Comparison of ENCODE assay signal across 16 cellular contexts in the genomic region with DNA sequence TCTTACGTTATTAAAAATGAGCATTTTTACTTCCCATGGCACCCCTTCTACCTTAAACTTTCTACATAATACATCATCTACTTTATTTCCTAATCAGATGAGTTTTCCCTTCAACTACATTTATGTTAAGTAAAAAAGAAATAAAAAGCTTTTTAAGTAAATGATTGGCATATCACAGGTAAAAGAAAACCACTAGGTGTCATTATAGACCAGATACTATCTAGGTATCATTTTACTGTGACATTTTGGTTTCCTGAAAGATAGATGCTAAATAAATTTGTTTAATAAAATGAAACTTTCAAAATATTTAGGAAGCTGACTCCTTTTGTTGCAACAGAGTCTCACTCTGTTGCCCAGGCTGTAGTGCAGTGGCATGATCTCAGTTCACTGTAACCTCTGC. TPM values are rescaled to one million over a fixed set of nuclear protein-coding genes. Genes with fewer than 3 reads are reported as not detected.
DNase-seq lines count a peak whose midpoint lies in the region; ATAC-seq, FAIRE-seq and TF ChIP-seq lines count a peak whose summit lies in the region.
"Had no signal": no experiment of that assay in that cellular context is flagged by ENCODE, and none has a peak within 500 bp of the region (broad histone marks: within the 10 kb centered on the region; RNA-seq: fewer than 3 reads in every experiment).

No MANE protein-coding gene starts in this region.

- no peak overlapping the region for H2AFZ ChIP-seq in MM.1S (ENCODE audit: low read length)

- H4K20me1 ChIP-seq in MM.1S (ENCODE audit: insufficient read depth, low read length) = peaks cover 8% of the 10 kb centered on the region; the same call in 1 of the 2 replicates

- intact Hi-C loops in psoas muscle (cut with DNase I) = no loop called here

- H3K9ac ChIP-seq in MM.1S (ENCODE audit: low read length) = no peak overlapping the region

- no peaks in the 10 kb centered on the region for H3K27me3 Mint-ChIP-seq in CD4-positive, CD25-positive, alpha-beta regulatory T cell

- no peak for DNase-seq in A549 (ENCODE audit: low read depth in 1 of 2, low spot score in 1 of 2)
- DNase-seq in CD4-positive, CD25-positive, alpha-beta regulatory T cell = peak in 2 of 3 donors; percentile 52 to 54
- DNase-seq in MM.1S = no peak
- peak; percentile 23 for DNase-seq in central memory CD4-positive, alpha-beta T cell
- DNase-seq in kidney tubule cell (ENCODE audit: low spot score) = no peak
- no peak for DNase-seq in psoas muscle
- DNase-seq in D721Med (ENCODE audit: insufficient read length, low spot score) = no peak
- DNase-seq: GF-D8, NCI-H2029 treated with DMSO at 0.1 percent for 48 hours, NCI-H774, SIG-M5, stomach had no signal

- H3K4me1 ChIP-seq in A549 (no peaks in the 10 kb centered on the region), MM.1S (ENCODE audit: low read length) (peaks cover 4% of the 10 kb centered on the region; the same call in 1 of the 2 replicates), psoas muscle (no peaks in the 10 kb centered on the region)
- H3K4me1 ChIP-seq in CD4-positive, CD25-positive, alpha-beta regulatory T cell (ENCODE audit: control insufficient read depth, insufficient read depth, low read length, poor library complexity, severe bottlenecking) = peaks cover 53% of the 10 kb centered on the region

- H3K9me3 ChIP-seq in A549 (no peaks in the 10 kb centered on the region), MM.1S (replicated peaks; ENCODE audit: insufficient read depth, low read length) (no peaks in the 10 kb centered on the region), psoas muscle (no peaks in the 10 kb centered on the region)
- H3K9me3 ChIP-seq in CD4-positive, CD25-positive, alpha-beta regulatory T cell (ENCODE audit: control insufficient read depth in 2 of 2, low read length in 2 of 2) = no peaks in the 10 kb centered on the region
- H3K9me3 ChIP-seq: stomach had no signal

- H3K79me2 ChIP-seq in MM.1S (ENCODE audit: low read length) = peaks cover 87% of the 10 kb centered on the region

- peak overlapping the region in 3 of 4 donors; percentile 3 to 82 (median 40) for H3K4me3 Mint-ChIP-seq in CD4-positive, CD25-positive, alpha-beta regulatory T cell

- POLR2A ChIA-PET in A549 (lab: Yijun Ruan, JAX) = interaction anchor here (0.7 to 1.8 kb wide), 3 partner anchors 10 to 125 kb away, joined by 5 to 8 read pairs (median 6); a partner anchor contains a TSS

- peak; percentile 34 to 38; a peak in 3 of 5 replicates for TF ChIP-seq RAD21 in A549 (conservative IDR thresholded peaks at IDR 0.05 in 1 of 2, IDR thresholded peaks at IDR 0.05 in 1 of 2)

- H3K4me3 ChIP-seq in A549 = no peak overlapping the region
- peak overlapping the region; percentile 4 for H3K4me3 ChIP-seq in CD4-positive, CD25-positive, alpha-beta regulatory T cell (ENCODE audit: low read depth, low read length)
- no peak overlapping the region for H3K4me3 ChIP-seq in MM.1S (ENCODE audit: low read length)
- no peak overlapping the region for H3K4me3 ChIP-seq in psoas muscle
- H3K4me3 ChIP-seq: stomach had no signal

- no peak for TF ChIP-seq EP300 in A549 (IDR thresholded peaks at IDR 0.05)

- no peak for FAIRE-seq in A549 (lab: Jason Lieb, UNC)
- FAIRE-seq in D721Med (lab: Jason Lieb, UNC) = no peak
- FAIRE-seq: GM19239 had no signal

- H3K9me3 Mint-ChIP-seq in CD4-positive, CD25-positive, alpha-beta regulatory T cell = peaks cover 0 to 1% (median 0%) of the 10 kb centered on the region in 7 donors

- TF ChIP-seq CTCF in A549 (IDR thresholded peaks at IDR 0.05) (peak; percentile 33; the same call in 2 of the 3 replicates), MM.1S (IDR thresholded peaks at IDR 0.05; ENCODE audit: low read length) (peak; percentile 20; the same call in 1 of the 2 replicates), psoas muscle (IDR thresholded peaks at IDR 0.05) (no peak), D721Med (IDR thresholded peaks at IDR 0.05; ENCODE audit: insufficient read depth, missing control alignments) (no peak)

- H3K27ac ChIP-seq in A549 = no peak overlapping the region
- peak overlapping the region; percentile 63 for H3K27ac ChIP-seq in CD4-positive, CD25-positive, alpha-beta regulatory T cell (ENCODE audit: insufficient read depth, low read length, poor library complexity, severe bottlenecking)
- H3K27ac ChIP-seq in MM.1S (ENCODE audit: low read length) = no peak overlapping the region
- no peak overlapping the region for H3K27ac ChIP-seq in psoas muscle

- H3K36me3 Mint-ChIP-seq in CD4-positive, CD25-positive, alpha-beta regulatory T cell = peaks cover 44% of the 10 kb centered on the region

- no peak for TF ChIP-seq POLR2A in A549 (IDR thresholded peaks at IDR 0.05; ENCODE audit: low read length)

- no peaks in the 10 kb centered on the region for H3K27me3 ChIP-seq in CD4-positive, CD25-positive, alpha-beta regulatory T cell (ENCODE audit: control insufficient read depth, insufficient read depth, low read length)
- H3K27me3 ChIP-seq in MM.1S (replicated peaks; ENCODE audit: insufficient read depth, low read length) (no peaks in the 10 kb centered on the region), psoas muscle (ENCODE audit: insufficient read depth in 3 of 3, low read length in 2 of 3) (no peaks in the 10 kb centered on the region)
- H3K27me3 ChIP-seq: stomach had no signal

- H3K4me1 Mint-ChIP-seq in CD4-positive, CD25-positive, alpha-beta regulatory T cell = peaks cover 46 to 74% (median 59%) of the 10 kb centered on the region in 4 donors

- no peak overlapping the region for H3K4me2 ChIP-seq in A549
- no peak overlapping the region for H3K4me2 ChIP-seq in MM.1S (ENCODE audit: low read depth, low read length)

- ATAC-seq in A549 = no peak
- ATAC-seq in CD4-positive, CD25-positive, alpha-beta regulatory T cell (ENCODE audit: low read depth in 2 of 2) = peak; percentile 55 to 57
- ATAC-seq in HG02981 (IDR thresholded peaks at IDR 0.05; ENCODE audit: unreplicated experiment) = no peak
- no peak for ATAC-seq in psoas muscle
- ATAC-seq: left lobe of liver had no signal

- WGBS in A549 (ENCODE audit: missing lambda C conversion rate) = 87% methylated on average over 1 of the region's 1 CpG
- 85 to 94% (median 92%) methylated on average over 1 of the region's 1 CpG for WGBS in psoas muscle, 3 donors

- no peaks in the 10 kb centered on the region for H3F3A ChIP-seq in MM.1S (ENCODE audit: insufficient read depth, low read length)

- peak overlapping the region; percentile 57 to 85 (median 77) for H3K27ac Mint-ChIP-seq in CD4-positive, CD25-positive, alpha-beta regulatory T cell

- no peaks in the 10 kb centered on the region for H3K9me2 ChIP-seq in MM.1S (replicated peaks; ENCODE audit: insufficient read depth, low read length)

- peaks cover 68% of the 10 kb centered on the region for H3K36me3 ChIP-seq in CD4-positive, CD25-positive, alpha-beta regulatory T cell (ENCODE audit: control insufficient read depth, insufficient read depth, low read length)
- H3K36me3 ChIP-seq in MM.1S (replicated peaks; ENCODE audit: insufficient read depth, low read length) = peaks cover 27% of the 10 kb centered on the region
- H3K36me3 ChIP-seq in psoas muscle (ENCODE audit: insufficient read depth in 1 of 2, low read depth in 1 of 2) = peaks cover 0 to 6% of the 10 kb centered on the region in 2 donors

- CTCF ChIA-PET in A549 (lab: Yijun Ruan, JAX) = interaction anchor here (0.7 to 4.8 kb wide), 23 partner anchors 8 to 341 kb away, joined by 3 to 34 read pairs (median 4); a partner anchor contains a TSS

RNA-seq across cellular contexts. Expression of a gene that starts 3.8 kb away (rescaled TPM):
- polyA plus RNA-seq in A549 (2011; rRNA removed) = 1.1 and 1.3 TPM in 2 replicates
- 1.9 and 2.7 TPM in 2 replicates for polyA plus RNA-seq in A549 (2012; cell fraction: cytosol; rRNA removed)
- 1.4 and 1.6 TPM in 2 replicates for polyA plus RNA-seq in A549 (2012; cell fraction: nucleus; rRNA removed)
- 1.5 to 2.1 TPM (median 1.9 TPM) in 3 replicates for polyA plus RNA-seq in A549 (2017; fragmentation: RNase III; extraction: RNeasy Plus Mini Kit Qiagen cat#74134 plus additional on column Dnase treatment)
- polyA minus RNA-seq in A549 (2011; rRNA and poly(A)+ RNA removed) = 1.3 and 2.6 TPM in 2 replicates
- total RNA-seq in CD4-positive, CD25-positive, alpha-beta regulatory T cell = 3.2 TPM
- polyA plus RNA-seq in CD4-positive, CD25-positive, alpha-beta regulatory T cell = 1 to 10 TPM in 2 of 4 donors, under 1 TPM in 2; 0.26 to 1.7 (median 0.96) TPM
- 1 to 10 TPM in 1 of 4 donors, under 1 TPM in 1, not detected in 2; 0.76 to 1.1 TPM for total RNA-seq in psoas muscle
- under 1 TPM in 2 of 3 donors, not detected in 1; 0.04 to 0.25 TPM for polyA plus RNA-seq in psoas muscle
- total RNA-seq: stomach had no signal

RNA-seq across cellular contexts. Expression of a gene that starts 10.0 kb away (rescaled TPM):
- polyA plus RNA-seq in A549 (2011; rRNA removed) (85.1 and 96.5 TPM in 2 replicates), A549 (2017; fragmentation: RNase III; extraction: RNeasy Plus Mini Kit Qiagen cat#74134 plus additional on column Dnase treatment) (72.8 to 104 TPM (median 87.0 TPM) in 3 replicates), psoas muscle (10 to 100 TPM in 2 of 3 donors, 1 to 10 TPM in 1; 5.4 to 21.1 (median 14.8) TPM)
- 134 and 167 TPM in 2 replicates for polyA plus RNA-seq in A549 (2012; cell fraction: cytosol; rRNA removed)
- 43.2 and 60.1 TPM in 2 replicates for polyA plus RNA-seq in A549 (2012; cell fraction: nucleus; rRNA removed)
- 20.9 and 23.0 TPM in 2 replicates for polyA minus RNA-seq in A549 (2011; rRNA and poly(A)+ RNA removed)
- total RNA-seq in CD4-positive, CD25-positive, alpha-beta regulatory T cell = 48.2 TPM
- 100 to 1,000 TPM; 157 to 242 (median 168) TPM for polyA plus RNA-seq in CD4-positive, CD25-positive, alpha-beta regulatory T cell
- 1 to 10 TPM; 4.1 to 8.7 (median 6.4) TPM for total RNA-seq in psoas muscle

RNA-seq across cellular contexts. Expression of a gene that starts 12.5 kb away (rescaled TPM):
- polyA plus RNA-seq in A549 (2011; rRNA removed) = 29.5 and 36.3 TPM in 2 replicates
- polyA plus RNA-seq in A549 (2012; cell fraction: cytosol; rRNA removed) = 9.1 and 11.1 TPM in 2 replicates
- 11.3 and 15.0 TPM in 2 replicates for polyA plus RNA-seq in A549 (2012; cell fraction: nucleus; rRNA removed)
- 13.5 to 16.2 TPM (median 13.9 TPM) in 3 replicates for polyA plus RNA-seq in A549 (2017; fragmentation: RNase III; extraction: RNeasy Plus Mini Kit Qiagen cat#74134 plus additional on column Dnase treatment)
- 31.4 and 40.6 TPM in 2 replicates for polyA minus RNA-seq in A549 (2011; rRNA and poly(A)+ RNA removed)
- 8.2 TPM for total RNA-seq in CD4-positive, CD25-positive, alpha-beta regulatory T cell
- polyA plus RNA-seq in CD4-positive, CD25-positive, alpha-beta regulatory T cell = 1 to 10 TPM; 5.1 to 8.8 (median 7.7) TPM
- 10 to 100 TPM; 10.0 to 14.7 (median 12.2) TPM for total RNA-seq in psoas muscle
- 1 to 10 TPM; 4.0 to 9.2 (median 7.4) TPM for polyA plus RNA-seq in psoas muscle

RNA-seq across cellular contexts. Expression of a gene that starts 16.9 kb away (rescaled TPM):
- polyA plus RNA-seq in A549 (2011; rRNA removed) = 0.09 TPM in 1 of 2 replicates, not detected in the other
- polyA plus RNA-seq in A549 (2012; cell fraction: cytosol; rRNA removed) = 0.04 TPM in 1 of 2 replicates, not detected in the other
- 0.16 and 0.33 TPM in 2 replicates for polyA plus RNA-seq in A549 (2012; cell fraction: nucleus; rRNA removed)
- polyA plus RNA-seq in A549 (2017; fragmentation: RNase III; extraction: RNeasy Plus Mini Kit Qiagen cat#74134 plus additional on column Dnase treatment) = 0.09 to 0.15 TPM in 2 of 3 replicates, not detected in the other
- not detected in 2 replicates for polyA minus RNA-seq in A549 (2011; rRNA and poly(A)+ RNA removed)
- total RNA-seq in CD4-positive, CD25-positive, alpha-beta regulatory T cell = 0.49 TPM
- not detected for polyA plus RNA-seq in CD4-positive, CD25-positive, alpha-beta regulatory T cell
- not detected for total RNA-seq in psoas muscle
- under 1 TPM in 1 of 3 donors, not detected in 2; 0.17 TPM for polyA plus RNA-seq in psoas muscle
- total RNA-seq: left lobe of liver, pulmonary artery endothelial cell, stomach had no signal

RNA-seq across cellular contexts. Expression of a gene that starts 42.1 kb away (rescaled TPM):
- polyA plus RNA-seq in A549 (2011; rRNA removed) (33.9 and 36.1 TPM in 2 replicates), A549 (2017; fragmentation: RNase III; extraction: RNeasy Plus Mini Kit Qiagen cat#74134 plus additional on column Dnase treatment) (36.0 to 45.9 TPM (median 37.2 TPM) in 3 replicates), psoas muscle (1 to 10 TPM; 2.6 to 5.9 (median 3.5) TPM)
- 56.7 and 77.4 TPM in 2 replicates for polyA plus RNA-seq in A549 (2012; cell fraction: cytosol; rRNA removed)
- 64.2 and 71.5 TPM in 2 replicates for polyA plus RNA-seq in A549 (2012; cell fraction: nucleus; rRNA removed)
- polyA minus RNA-seq in A549 (2011; rRNA and poly(A)+ RNA removed) = 44.8 and 46.3 TPM in 2 replicates
- 83.1 TPM for total RNA-seq in CD4-positive, CD25-positive, alpha-beta regulatory T cell
- polyA plus RNA-seq in CD4-positive, CD25-positive, alpha-beta regulatory T cell = 100 to 1,000 TPM in 3 of 4 donors, 10 to 100 TPM in 1; 98.6 to 127 (median 124) TPM
- total RNA-seq in psoas muscle = 1 to 10 TPM; 3.9 to 7.6 (median 5.2) TPM

Comparison
In these comparisons a context has a peak if more than half of its experiments do, and no peak if none do; other contexts are left out.
1. ATAC-seq: peak in CD4-positive, CD25-positive, alpha-beta regulatory T cell (2 of 2); none in A549 (0 of 2), HG02981 (single experiment) and psoas muscle (0 of 4).
2. DNase-seq: peak in CD4-positive, CD25-positive, alpha-beta regulatory T cell (2 of 3) and central memory CD4-positive, alpha-beta T cell (single experiment); none in A549 (0 of 2), MM.1S (single experiment), kidney tubule cell (single experiment), psoas muscle (0 of 2) and D721Med (single experiment).
3. CTCF ChIP-seq: peak in A549 (single experiment) and MM.1S (single experiment); none in psoas muscle (single experiment) and D721Med (single experiment).